In genomic region chrX:151543706-151544105, GRCh38 we compare ENCODE assay signal across 13 cellular contexts. TPM values are rescaled to one million over a fixed set of nuclear protein-coding genes. Genes with fewer than 3 reads are reported as not detected.
DNase-seq lines count a peak whose midpoint lies in the region; ATAC-seq and TF ChIP-seq lines count a peak whose summit lies in the region.
"Had no signal": no experiment of that assay in that cellular context is flagged by ENCODE, and none has a peak within 500 bp of the region (broad histone marks: within the 10 kb centered on the region; RNA-seq: fewer than 3 reads in every experiment).

No MANE protein-coding gene starts in this region.

- no peaks in the 10 kb centered on the region for H3K4me1 Mint-ChIP-seq in glutamatergic neuron (ENCODE audit: low read depth, unreplicated experiment)

- no peak for DNase-seq in SK-N-SH
- peak; percentile 28 for DNase-seq in KBM-7
- DNase-seq in glutamatergic neuron: no peak
- DNase-seq in heart right ventricle: no peak
- no peak for DNase-seq in stomach
- DNase-seq: NCI-H187 treated with DMSO at 0.1 percent for 48 hours; stimulated activated CD4-positive, alpha-beta T cell treated with anti-CD3 and anti-CD28 coated beads, Interleukin-4, amount 100 ng/mL, for 4 hours had no signal

- no peak for TF ChIP-seq POLR2A in stomach (IDR thresholded peaks at IDR 0.05)

- no peaks in the 10 kb centered on the region for H3K9me2 ChIP-seq in SK-N-SH

- H3K27ac ChIP-seq in SK-N-SH (ENCODE audit: low read depth in 2 of 2, low read length in 1 of 2) (no peak overlapping the region), heart right ventricle (no peak overlapping the region), stomach (no peak overlapping the region)

- H3K36me3 Mint-ChIP-seq in glutamatergic neuron (ENCODE audit: unreplicated experiment): no peaks in the 10 kb centered on the region

- TF ChIP-seq CTCF in SK-N-SH (IDR thresholded peaks at IDR 0.05): no peak
- no peak for TF ChIP-seq CTCF in glutamatergic neuron (IDR thresholded peaks at IDR 0.05; ENCODE audit: partially characterized antibody, unreplicated experiment)
- no peak for TF ChIP-seq CTCF in heart right ventricle (IDR thresholded peaks at IDR 0.05)
- TF ChIP-seq CTCF in stomach (IDR thresholded peaks at IDR 0.05): no peak

- no peaks in the 10 kb centered on the region; the same call in 1 of the 2 replicates for H3K27me3 ChIP-seq in SK-N-SH (ENCODE audit: insufficient read depth)
- H3K27me3 ChIP-seq in heart right ventricle: peaks cover 0 to 24% (median 0%) of the 10 kb centered on the region in 7 donors
- H3K27me3 ChIP-seq in stomach: peaks cover 0 to 4% (median 0%) of the 10 kb centered on the region in 3 donors

- H3K4me3 ChIP-seq in SK-N-SH (ENCODE audit: low read depth in 2 of 2, low read length in 1 of 2): no peak overlapping the region
- no peak overlapping the region for H3K4me3 ChIP-seq in heart right ventricle
- no peak overlapping the region for H3K4me3 ChIP-seq in stomach

- CTCF ChIA-PET in SK-N-SH (lab: Yijun Ruan, JAX): no interaction called here

- H3K9me3 Mint-ChIP-seq in glutamatergic neuron (ENCODE audit: unreplicated experiment): no peaks in the 10 kb centered on the region

- POLR2A ChIA-PET in SK-N-SH (lab: Yijun Ruan, JAX): no interaction called here

- H3K79me2 ChIP-seq in SK-N-SH (ENCODE audit: insufficient read depth): no peaks in the 10 kb centered on the region

- intact Hi-C loops in heart right ventricle (cut with DNase I): no loop called here
- intact Hi-C loops in stomach (cut with DNase I; ENCODE audit: low total_unique reads): no loop called here

- H3K9ac ChIP-seq in SK-N-SH: no peak overlapping the region

- no peak for TF ChIP-seq RAD21 in SK-N-SH (IDR thresholded peaks at IDR 0.05; ENCODE audit: low read length)

- peak overlapping the region; percentile 60 for H3K27ac Mint-ChIP-seq in glutamatergic neuron (ENCODE audit: unreplicated experiment)

- no peak for TF ChIP-seq EP300 in SK-N-SH (IDR thresholded peaks at IDR 0.05; ENCODE audit: borderline replicate concordance in 1 of 2, low read depth in 1 of 2, low read length in 1 of 2)
- no peak for TF ChIP-seq EP300 in stomach (IDR thresholded peaks at IDR 0.05)

- no peaks in the 10 kb centered on the region for H3K4me1 ChIP-seq in SK-N-SH (ENCODE audit: control insufficient read depth in 1 of 2, insufficient read depth in 2 of 2, low read depth in 1 of 2, low read length in 1 of 2)
- H3K4me1 ChIP-seq in heart right ventricle: no peaks in the 10 kb centered on the region
- no peaks in the 10 kb centered on the region for H3K4me1 ChIP-seq in stomach

- in situ Hi-C loops in KBM-7 (cut with MboI; ENCODE audit: low pct_unique_long_range_greater_than_20kb, low sequenced_read_pairs): no loop called here

- H3K4me3 Mint-ChIP-seq in glutamatergic neuron (ENCODE audit: unreplicated experiment): no peak overlapping the region

- no peak overlapping the region for H3K4me2 ChIP-seq in SK-N-SH

- H3F3A ChIP-seq in SK-N-SH (replicated peaks; ENCODE audit: insufficient read depth): no peaks in the 10 kb centered on the region

- peak overlapping the region; percentile 63; the same call in 1 of the 2 replicates for H2AFZ ChIP-seq in SK-N-SH (ENCODE audit: low read depth)

- ATAC-seq in SK-N-SH treated with all-trans-retinoic acid at 6 μM for 48 hours: no peak
- peak; percentile 86 for ATAC-seq in GM19467 (IDR thresholded peaks at IDR 0.05; ENCODE audit: unreplicated experiment)
- ATAC-seq in GM18519 (IDR thresholded peaks at IDR 0.05; ENCODE audit: low FRiP score, unreplicated experiment): no peak
- ATAC-seq in heart right ventricle: no peak

- peaks cover 2% of the 10 kb centered on the region for H3K27me3 Mint-ChIP-seq in glutamatergic neuron (ENCODE audit: unreplicated experiment)

- WGBS in SK-N-SH (ENCODE audit: low lambda C conversion rate): 6% methylated on average over 2 of the region's 2 CpGs
- 73 to 92% methylated on average over 2 of the region's 2 CpGs for WGBS in heart right ventricle, 2 donors
- 56 to 76% (median 70%) methylated on average over 2 of the region's 2 CpGs for WGBS in stomach, 5 donors

- H3K36me3 ChIP-seq in SK-N-SH (replicated peaks in 1 of 2; ENCODE audit: control insufficient read depth in 1 of 2, insufficient read depth in 2 of 2, low read length in 1 of 2): no peaks in the 10 kb centered on the region
- H3K36me3 ChIP-seq in heart right ventricle: no peaks in the 10 kb centered on the region
- H3K36me3 ChIP-seq in stomach: no peaks in the 10 kb centered on the region

- H3K9me3 ChIP-seq in SK-N-SH (no peaks in the 10 kb centered on the region), heart right ventricle (no peaks in the 10 kb centered on the region), stomach (no peaks in the 10 kb centered on the region)

- H4K20me1 ChIP-seq in SK-N-SH (ENCODE audit: insufficient read depth): no peaks in the 10 kb centered on the region

TF ChIP-seq in SK-N-SH, 30 proteins besides CTCF, POLR2A, EP300 and RAD21 (continues in another document):
- TF ChIP-seq TEAD4 (IDR thresholded peaks at IDR 0.05; ENCODE audit: borderline replicate concordance, insufficient read depth): no peak
- TF ChIP-seq FOXJ3 (CRISPR knock-in tag; IDR thresholded peaks at IDR 0.05): no peak
- no peak for TF ChIP-seq REST (IDR thresholded peaks at IDR 0.05; ENCODE audit: low read depth, low read length)

TF ChIP-seq in SK-N-SH treated with all-trans-retinoic acid at 6 μM for 48 hours, 23 proteins besides CTCF, POLR2A, EP300 and RAD21:
- TF ChIP-seq ARNTL (CRISPR knock-in tag; IDR thresholded peaks at IDR 0.05; ENCODE audit: borderline replicate concordance, low read depth) (no peak), ZNF8 (CRISPR knock-in tag; IDR thresholded peaks at IDR 0.05) (no peak), ZNF565 (CRISPR knock-in tag; conservative IDR thresholded peaks at IDR 0.05; ENCODE audit: low read depth) (no peak)

RNA-seq across cellular contexts. Expression of gene PASD1, which starts 19.8 kb away (rescaled TPM):
- polyA plus RNA-seq in SK-N-SH (2012; rRNA removed): 0.03 and 0.08 TPM in 2 replicates
- 0.04 and 0.05 TPM in 2 replicates for polyA plus RNA-seq in SK-N-SH (2012; cell fraction: cytosol; rRNA removed)
- polyA plus RNA-seq in SK-N-SH (2012; cell fraction: nucleus; rRNA removed): 0.02 and 0.05 TPM in 2 replicates
- total RNA-seq in glutamatergic neuron (ENCODE audit: unreplicated experiment): not detected
- not detected for total RNA-seq in heart right ventricle
- polyA plus RNA-seq in heart right ventricle: not detected
- not detected for total RNA-seq in stomach
- polyA plus RNA-seq in stomach: not detected
- total RNA-seq: pulmonary artery endothelial cell, subcutaneous adipose tissue had no signal
- polyA plus RNA-seq: AG04450 had no signal
